10 cellular contexts compared by ENCODE assay signal in the genomic region with DNA sequence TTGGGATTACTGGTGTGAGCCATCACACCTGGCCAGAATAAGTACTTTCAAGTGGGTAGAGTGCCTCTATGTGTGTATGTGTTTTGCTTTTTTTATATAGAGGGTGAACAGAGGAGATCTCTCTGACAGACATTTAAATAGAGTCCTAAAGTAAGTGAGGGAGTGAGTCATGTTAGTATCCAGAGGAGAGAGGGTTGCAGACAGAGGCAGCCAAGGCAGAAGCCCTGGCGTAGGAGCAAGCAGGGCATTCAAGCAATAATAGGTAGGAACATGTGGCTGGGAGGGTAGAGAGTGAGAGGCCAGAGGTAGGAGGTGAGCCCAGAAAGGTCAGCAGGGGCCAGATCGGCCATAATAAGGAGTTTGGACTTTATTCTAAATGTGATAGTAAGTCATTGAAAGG. TPM values are rescaled to one million over a fixed set of nuclear protein-coding genes. Genes with fewer than 3 reads are reported as not detected.
DNase-seq lines count a peak whose midpoint lies in the region; ATAC-seq and TF ChIP-seq lines count a peak whose summit lies in the region.
"Had no signal": no experiment of that assay in that cellular context is flagged by ENCODE, and none has a peak within 500 bp of the region (broad histone marks: within the 10 kb centered on the region; RNA-seq: fewer than 3 reads in every experiment).

No MANE protein-coding gene starts in this region.

- peaks cover 23 to 43% of the 10 kb centered on the region in 2 donors for H3K36me3 Mint-ChIP-seq in CD4-positive, alpha-beta memory T cell
- H3K36me3 Mint-ChIP-seq in mesothelial cell of epicardium: peaks cover 15% of the 10 kb centered on the region

- no peak for DNase-seq in CD4-positive, alpha-beta memory T cell
- DNase-seq in RPMI7951 (ENCODE audit: low read depth) (peak; percentile 42), fibroblast of mammary gland (ENCODE audit: low read depth) (peak; percentile 59), occipital lobe (lab: John Stamatoyannopoulos, UW) (peak; percentile 2), NAMALWA (ENCODE audit: low spot score) (no peak), upper lobe of left lung (no peak), T-helper 1 cell (no peak), mesothelial cell of epicardium (ENCODE audit: low spot score in 2 of 2, unreplicated experiment in 2 of 2) (no peak)
- DNase-seq: effector CD4-positive, alpha-beta T cell; NCI-H1436 had no signal

- H3K27me3 ChIP-seq in CD4-positive, alpha-beta memory T cell (ENCODE audit: insufficient read depth, low read length): no peaks in the 10 kb centered on the region
- H3K27me3 ChIP-seq in upper lobe of left lung: no peaks in the 10 kb centered on the region

- intact Hi-C loops in CD4-positive, alpha-beta memory T cell (cut with micrococcal nuclease): no loop called here

- CTCF ChIA-PET in CD4-positive, alpha-beta memory T cell (lab: Charles Lee; ENCODE audit: partially characterized antibody): no interaction called here

- peaks cover 24 to 40% (median 30%) of the 10 kb centered on the region in 4 donors for H3K4me1 Mint-ChIP-seq in CD4-positive, alpha-beta memory T cell
- peaks cover 9% of the 10 kb centered on the region for H3K4me1 Mint-ChIP-seq in mesothelial cell of epicardium

- H3K4me1 ChIP-seq in CD4-positive, alpha-beta memory T cell (ENCODE audit: insufficient read depth, low read length): peaks cover 25% of the 10 kb centered on the region
- H3K4me1 ChIP-seq in upper lobe of left lung: peaks cover 6 to 10% (median 7%) of the 10 kb centered on the region in 4 donors

- 90 to 93% methylated on average over 2 of the region's 2 CpGs for WGBS in upper lobe of left lung, 2 donors

- POLR2A ChIA-PET in CD4-positive, alpha-beta memory T cell (lab: Charles Lee; ENCODE audit: partially characterized antibody): no interaction called here

- no peak overlapping the region for H3K4me3 ChIP-seq in CD4-positive, alpha-beta memory T cell (ENCODE audit: low read length in 2 of 2)
- H3K4me3 ChIP-seq in fibroblast of mammary gland (ENCODE audit: control insufficient read depth, low read depth, low read length) (no peak overlapping the region), upper lobe of left lung (no peak overlapping the region)

- no peaks in the 10 kb centered on the region for H3K36me3 ChIP-seq in CD4-positive, alpha-beta memory T cell (ENCODE audit: insufficient read depth, low read length)
- H3K36me3 ChIP-seq in upper lobe of left lung: peaks cover 0 to 10% (median 2%) of the 10 kb centered on the region in 4 donors

- H3K4me3 Mint-ChIP-seq in CD4-positive, alpha-beta memory T cell: peak overlapping the region in 1 of 8 donors; percentile 6
- no peak overlapping the region for H3K4me3 Mint-ChIP-seq in mesothelial cell of epicardium

- no peaks in the 10 kb centered on the region for H3K9me3 Mint-ChIP-seq in CD4-positive, alpha-beta memory T cell
- no peaks in the 10 kb centered on the region for H3K9me3 Mint-ChIP-seq in mesothelial cell of epicardium

- no peaks in the 10 kb centered on the region for H3K27me3 Mint-ChIP-seq in CD4-positive, alpha-beta memory T cell
- no peaks in the 10 kb centered on the region for H3K27me3 Mint-ChIP-seq in mesothelial cell of epicardium (ENCODE audit: low read depth)

- TF ChIP-seq POLR2A in upper lobe of left lung (IDR thresholded peaks at IDR 0.05): no peak

- no peak for TF ChIP-seq CTCF in fibroblast of mammary gland (conservative IDR thresholded peaks at IDR 0.05; ENCODE audit: control insufficient read depth, insufficient read depth, low read depth, low read length)
- TF ChIP-seq CTCF in upper lobe of left lung (IDR thresholded peaks at IDR 0.05): no peak
- no peak for TF ChIP-seq CTCF in mesothelial cell of epicardium (IDR thresholded peaks at IDR 0.05; ENCODE audit: unreplicated experiment)

- H3K27ac Mint-ChIP-seq in CD4-positive, alpha-beta memory T cell: peak overlapping the region; percentile 3 to 80 (median 60)
- H3K27ac Mint-ChIP-seq in mesothelial cell of epicardium: no peak overlapping the region

- ATAC-seq in upper lobe of left lung (ENCODE audit: low FRiP score in 2 of 2): no peak

- H3K27ac ChIP-seq in CD4-positive, alpha-beta memory T cell (ENCODE audit: low read depth, low read length): no peak overlapping the region
- no peak overlapping the region for H3K27ac ChIP-seq in upper lobe of left lung

- H3K9me3 ChIP-seq in CD4-positive, alpha-beta memory T cell (ENCODE audit: control insufficient read depth in 1 of 2, low read length in 2 of 2): no peaks in the 10 kb centered on the region
- H3K9me3 ChIP-seq in upper lobe of left lung: no peaks in the 10 kb centered on the region

- no peak for TF ChIP-seq EP300 in upper lobe of left lung (IDR thresholded peaks at IDR 0.05)

RNA-seq across cellular contexts. Expression of gene PHF20, which starts 48.9 kb away (rescaled TPM):
- 10 to 100 TPM; 72.9 to 82.3 TPM for total RNA-seq in CD4-positive, alpha-beta memory T cell
- polyA plus RNA-seq in CD4-positive, alpha-beta memory T cell: 100 to 1,000 TPM; 106 to 126 TPM
- 47.3 and 60.0 TPM in 2 replicates for total RNA-seq in RPMI7951 (2014; rRNA removed; shearing (Covaris generic))
- total RNA-seq in occipital lobe (46.3 TPM), upper lobe of left lung (10 to 100 TPM; 29.9 to 65.9 (median 42.5) TPM), mesothelial cell of epicardium (48.6 to 49.7 TPM (median 48.7 TPM) in 3 replicates)

Comparison
In these comparisons a context has a peak if more than half of its experiments do, and no peak if none do; other contexts are left out.
1. DNase-seq: peak in RPMI7951 (single experiment), fibroblast of mammary gland (single experiment) and occipital lobe (single experiment); none in CD4-positive, alpha-beta memory T cell (0 of 5), NAMALWA (single experiment), upper lobe of left lung (0 of 2), T-helper 1 cell (0 of 5) and mesothelial cell of epicardium (0 of 2).